Comparison of ENCODE assay signal across 1 cellular context in the genomic region with DNA sequence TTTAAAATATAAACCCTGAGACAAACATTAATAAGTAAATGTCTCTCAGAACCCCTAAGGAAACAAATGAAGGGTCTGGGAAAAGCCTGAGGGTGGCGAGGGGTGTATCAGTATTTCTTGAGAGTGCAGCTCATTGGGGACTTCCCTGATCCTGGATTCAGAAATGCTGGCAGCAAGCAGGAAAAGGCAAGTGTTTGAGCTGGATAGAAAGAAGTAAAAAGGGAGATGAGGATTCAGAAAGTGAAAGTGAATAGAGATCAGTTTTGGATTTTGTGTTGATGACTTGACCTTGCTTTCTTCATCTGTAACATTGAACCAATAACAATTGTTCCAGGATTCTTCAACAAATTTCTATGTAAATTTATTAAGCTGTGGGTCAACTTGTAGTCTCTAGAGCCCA.
TF ChIP-seq lines count a peak whose summit lies in the region.

No MANE protein-coding gene starts in this region.

TF ChIP-seq in GM12878, 131 proteins besides CTCF, POLR2A, EP300 and RAD21 (continued from another document):
- TF ChIP-seq, protein P1, sequence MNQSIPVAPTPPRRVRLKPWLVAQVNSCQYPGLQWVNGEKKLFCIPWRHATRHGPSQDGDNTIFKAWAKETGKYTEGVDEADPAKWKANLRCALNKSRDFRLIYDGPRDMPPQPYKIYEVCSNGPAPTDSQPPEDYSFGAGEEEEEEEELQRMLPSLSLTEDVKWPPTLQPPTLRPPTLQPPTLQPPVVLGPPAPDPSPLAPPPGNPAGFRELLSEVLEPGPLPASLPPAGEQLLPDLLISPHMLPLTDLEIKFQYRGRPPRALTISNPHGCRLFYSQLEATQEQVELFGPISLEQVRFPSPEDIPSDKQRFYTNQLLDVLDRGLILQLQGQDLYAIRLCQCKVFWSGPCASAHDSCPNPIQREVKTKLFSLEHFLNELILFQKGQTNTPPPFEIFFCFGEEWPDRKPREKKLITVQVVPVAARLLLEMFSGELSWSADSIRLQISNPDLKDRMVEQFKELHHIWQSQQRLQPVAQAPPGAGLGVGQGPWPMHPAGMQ (IDR thresholded peaks at IDR 0.05; ENCODE audit: borderline replicate concordance) = no peak
- TF ChIP-seq SP1 (IDR thresholded peaks at IDR 0.05; ENCODE audit: low read depth, low read length) (no peak), REST (IDR thresholded peaks at IDR 0.05; ENCODE audit: low read depth, low read length) (no peak), NR2C2 (IDR thresholded peaks at IDR 0.05; ENCODE audit: borderline replicate concordance, control insufficient read depth, insufficient read length, low read depth) (no peak), CHD1 (IDR thresholded peaks at IDR 0.05; ENCODE audit: low read depth, low read length) (no peak), RFX5 (IDR thresholded peaks at IDR 0.05; ENCODE audit: low read depth, low read length) (no peak), MEF2B (IDR thresholded peaks at IDR 0.05; ENCODE audit: partially characterized antibody, poor library complexity, severe bottlenecking) (no peak), NBN (IDR thresholded peaks at IDR 0.05) (no peak), ATF7 (IDR thresholded peaks at IDR 0.05; ENCODE audit: low read depth) (no peak), RUNX3 (IDR thresholded peaks at IDR 0.05; ENCODE audit: low read length) (no peak)
- TF ChIP-seq, protein P2, sequence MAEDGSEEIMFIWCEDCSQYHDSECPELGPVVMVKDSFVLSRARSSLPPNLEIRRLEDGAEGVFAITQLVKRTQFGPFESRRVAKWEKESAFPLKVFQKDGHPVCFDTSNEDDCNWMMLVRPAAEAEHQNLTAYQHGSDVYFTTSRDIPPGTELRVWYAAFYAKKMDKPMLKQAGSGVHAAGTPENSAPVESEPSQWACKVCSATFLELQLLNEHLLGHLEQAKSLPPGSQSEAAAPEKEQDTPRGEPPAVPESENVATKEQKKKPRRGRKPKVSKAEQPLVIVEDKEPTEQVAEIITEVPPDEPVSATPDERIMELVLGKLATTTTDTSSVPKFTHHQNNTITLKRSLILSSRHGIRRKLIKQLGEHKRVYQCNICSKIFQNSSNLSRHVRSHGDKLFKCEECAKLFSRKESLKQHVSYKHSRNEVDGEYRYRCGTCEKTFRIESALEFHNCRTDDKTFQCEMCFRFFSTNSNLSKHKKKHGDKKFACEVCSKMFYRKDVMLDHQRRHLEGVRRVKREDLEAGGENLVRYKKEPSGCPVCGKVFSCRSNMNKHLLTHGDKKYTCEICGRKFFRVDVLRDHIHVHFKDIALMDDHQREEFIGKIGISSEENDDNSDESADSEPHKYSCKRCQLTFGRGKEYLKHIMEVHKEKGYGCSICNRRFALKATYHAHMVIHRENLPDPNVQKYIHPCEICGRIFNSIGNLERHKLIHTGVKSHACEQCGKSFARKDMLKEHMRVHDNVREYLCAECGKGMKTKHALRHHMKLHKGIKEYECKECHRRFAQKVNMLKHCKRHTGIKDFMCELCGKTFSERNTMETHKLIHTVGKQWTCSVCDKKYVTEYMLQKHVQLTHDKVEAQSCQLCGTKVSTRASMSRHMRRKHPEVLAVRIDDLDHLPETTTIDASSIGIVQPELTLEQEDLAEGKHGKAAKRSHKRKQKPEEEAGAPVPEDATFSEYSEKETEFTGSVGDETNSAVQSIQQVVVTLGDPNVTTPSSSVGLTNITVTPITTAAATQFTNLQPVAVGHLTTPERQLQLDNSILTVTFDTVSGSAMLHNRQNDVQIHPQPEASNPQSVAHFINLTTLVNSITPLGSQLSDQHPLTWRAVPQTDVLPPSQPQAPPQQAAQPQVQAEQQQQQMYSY (CRISPR knock-in tag; IDR thresholded peaks at IDR 0.05) = no peak
- TF ChIP-seq, protein P3, sequence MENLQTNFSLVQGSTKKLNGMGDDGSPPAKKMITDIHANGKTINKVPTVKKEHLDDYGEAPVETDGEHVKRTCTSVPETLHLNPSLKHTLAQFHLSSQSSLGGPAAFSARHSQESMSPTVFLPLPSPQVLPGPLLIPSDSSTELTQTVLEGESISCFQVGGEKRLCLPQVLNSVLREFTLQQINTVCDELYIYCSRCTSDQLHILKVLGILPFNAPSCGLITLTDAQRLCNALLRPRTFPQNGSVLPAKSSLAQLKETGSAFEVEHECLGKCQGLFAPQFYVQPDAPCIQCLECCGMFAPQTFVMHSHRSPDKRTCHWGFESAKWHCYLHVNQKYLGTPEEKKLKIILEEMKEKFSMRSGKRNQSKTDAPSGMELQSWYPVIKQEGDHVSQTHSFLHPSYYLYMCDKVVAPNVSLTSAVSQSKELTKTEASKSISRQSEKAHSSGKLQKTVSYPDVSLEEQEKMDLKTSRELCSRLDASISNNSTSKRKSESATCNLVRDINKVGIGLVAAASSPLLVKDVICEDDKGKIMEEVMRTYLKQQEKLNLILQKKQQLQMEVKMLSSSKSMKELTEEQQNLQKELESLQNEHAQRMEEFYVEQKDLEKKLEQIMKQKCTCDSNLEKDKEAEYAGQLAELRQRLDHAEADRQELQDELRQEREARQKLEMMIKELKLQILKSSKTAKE (IDR thresholded peaks at IDR 0.05; ENCODE audit: low read depth, poor library complexity, severe bottlenecking) = no peak
